14 cellular contexts compared by ENCODE assay signal in genomic region chr6:89084542-89084941, GRCh38. TPM values are rescaled to one million over a fixed set of nuclear protein-coding genes. Genes with fewer than 3 reads are reported as not detected.
DNase-seq lines count a peak whose midpoint lies in the region; ATAC-seq, FAIRE-seq and TF ChIP-seq lines count a peak whose summit lies in the region.
"Had no signal": no experiment of that assay in that cellular context is flagged by ENCODE, and none has a peak within 500 bp of the region (broad histone marks: within the 10 kb centered on the region; RNA-seq: fewer than 3 reads in every experiment).

No MANE protein-coding gene starts in this region.

- H4K5ac ChIP-seq in H9 (ENCODE audit: insufficient read length, low read depth, low read length): no peak overlapping the region

- CTCF ChIA-PET in A549 (lab: Yijun Ruan, JAX) (interaction anchor here (2.9 kb wide), 1 partner anchor 102 kb away, joined by 16 read pairs; no protein-coding TSS in a partner anchor), K562 (lab: Yijun Ruan, JAX; ENCODE audit: low intra/inter-chr PET ratio) (no interaction called here)

- no peak for FAIRE-seq in A549 (lab: Jason Lieb, UNC)
- FAIRE-seq in K562 (lab: Jason Lieb, UNC): no peak
- FAIRE-seq: colon had no signal

- peak overlapping the region in 1 of 2 experiments; percentile 41; a peak in 3 of 5 replicates for H3K4me3 Mint-ChIP-seq in H9
- peak overlapping the region; percentile 10 to 99 (median 74) for H3K4me3 Mint-ChIP-seq in naive thymus-derived CD8-positive, alpha-beta T cell
- H3K4me3 Mint-ChIP-seq in stimulated activated memory B cell treated with anti-CD40 and anti-IgM and Interleukin-4, amounts not matched to agents 10 μg/mL and 1 μg/mL and 100 μg/mL, for 72 hours: no peak overlapping the region

- H3K27me3 ChIP-seq in H9 (ENCODE audit: insufficient read depth, low read length) (no peaks in the 10 kb centered on the region), K562 (ENCODE audit: control insufficient read depth in 2 of 2, insufficient read depth in 2 of 2, low read length in 2 of 2) (no peaks in the 10 kb centered on the region)
- H3K27me3 ChIP-seq: BLaER1 treated with 17β-estradiol and CSF1 and Interleukin-3, amounts not matched to agents 10 nM and 100 nM; foreskin keratinocyte had no signal

- no peak for TF ChIP-seq RAD21 in A549 (conservative IDR thresholded peaks at IDR 0.05 in 1 of 2, IDR thresholded peaks at IDR 0.05 in 1 of 2)
- no peak for TF ChIP-seq RAD21 in K562 (CRISPR knock-in tag; conservative IDR thresholded peaks at IDR 0.05 in 1 of 2, IDR thresholded peaks at IDR 0.05 in 1 of 2)

- TF ChIP-seq CTCF in A549 (IDR thresholded peaks at IDR 0.05) (no peak), H9 (conservative IDR thresholded peaks at IDR 0.05) (no peak), K562 (IDR thresholded peaks at IDR 0.05 in 2 of 3, conservative IDR thresholded peaks at IDR 0.05 in 1 of 3; ENCODE audit: insufficient read depth in 2 of 3, low read depth in 1 of 3, low read length in 3 of 3) (no peak)

- no peak overlapping the region for H2BK15ac ChIP-seq in H9 (ENCODE audit: low read depth, low read length)

- peak overlapping the region; percentile 21; the same call in 2 of the 3 replicates for H3K4me3 ChIP-seq in A549
- H3K4me3 ChIP-seq in K562: no peak overlapping the region

- H3K27me3 Mint-ChIP-seq in H9 (ENCODE audit: low read depth): no peaks in the 10 kb centered on the region; the same call in 1 of the 2 replicates
- no peaks in the 10 kb centered on the region for H3K27me3 Mint-ChIP-seq in naive thymus-derived CD8-positive, alpha-beta T cell
- H3K27me3 Mint-ChIP-seq in stimulated activated memory B cell treated with anti-CD40 and anti-IgM and Interleukin-4, amounts not matched to agents 10 μg/mL and 1 μg/mL and 100 μg/mL, for 72 hours: no peaks in the 10 kb centered on the region

- peaks cover 25% of the 10 kb centered on the region for H3K4me1 ChIP-seq in A549
- peaks cover 12% of the 10 kb centered on the region; the same call in 1 of the 2 replicates for H3K4me1 ChIP-seq in H9 (ENCODE audit: insufficient read depth, low read length)
- peaks cover 10 to 16% of the 10 kb centered on the region in 2 experiments; a peak in 4 of 5 replicates for H3K4me1 ChIP-seq in K562 (replicated peaks in 1 of 2; ENCODE audit: control insufficient read depth in 2 of 2, insufficient read depth in 2 of 2, low read length in 2 of 2)

- peak overlapping the region in 1 of 3 experiments; percentile 73; a peak in 2 of 7 replicates for H3K27ac Mint-ChIP-seq in H9
- peak overlapping the region; percentile 54 to 99 (median 76) for H3K27ac Mint-ChIP-seq in naive thymus-derived CD8-positive, alpha-beta T cell
- no peak overlapping the region for H3K27ac Mint-ChIP-seq in stimulated activated memory B cell treated with anti-CD40 and anti-IgM and Interleukin-4, amounts not matched to agents 10 μg/mL and 1 μg/mL and 100 μg/mL, for 72 hours

- H2BK12ac ChIP-seq in H9 (ENCODE audit: insufficient read length, low read depth, low read length): no peak overlapping the region

- H3K9ac ChIP-seq in H9 (ENCODE audit: extremely low read depth, insufficient read length, low read length) (no peak overlapping the region), K562 (ENCODE audit: insufficient read depth in 1 of 2, low read depth in 2 of 2, low read length in 2 of 2) (no peak overlapping the region)

- H2BK5ac ChIP-seq in H9 (ENCODE audit: insufficient read length, low read length): no peak overlapping the region

- TF ChIP-seq EP300 in A549 (IDR thresholded peaks at IDR 0.05) (no peak), K562 (IDR thresholded peaks at IDR 0.05; ENCODE audit: low read length) (no peak)

- H3K18ac ChIP-seq in H9 (ENCODE audit: insufficient read length, low read depth, low read length): no peak overlapping the region

- no peak for TF ChIP-seq POLR2A in A549 (IDR thresholded peaks at IDR 0.05; ENCODE audit: low read length)
- TF ChIP-seq POLR2A in K562 (conservative IDR thresholded peaks at IDR 0.05): no peak

- no TSS peak for BruUV-seq in K562 (replicated peaks; lab: Mats Ljungman, UMichigan)

- no peak overlapping the region for H2AK5ac ChIP-seq in H9 (ENCODE audit: insufficient read length, low read length)

- H3K9me3 Mint-ChIP-seq in H9: no peaks in the 10 kb centered on the region
- H3K9me3 Mint-ChIP-seq in naive thymus-derived CD8-positive, alpha-beta T cell: no peaks in the 10 kb centered on the region
- H3K9me3 Mint-ChIP-seq in stimulated activated memory B cell treated with anti-CD40 and anti-IgM and Interleukin-4, amounts not matched to agents 10 μg/mL and 1 μg/mL and 100 μg/mL, for 72 hours: no peaks in the 10 kb centered on the region

- no peak overlapping the region for H3K4ac ChIP-seq in H9 (ENCODE audit: low read depth, low read length)

- H3K27ac ChIP-seq in A549 (peak overlapping the region in 1 of 2 experiments; percentile 12; a peak in 1 of 6 replicates), H9 (ENCODE audit: insufficient read length, low read depth, low read length) (no peak overlapping the region), K562 (ENCODE audit: extremely low read depth, low read depth, low read length) (no peak overlapping the region)
- H3K27ac ChIP-seq: BLaER1 treated with 17β-estradiol and CSF1 and Interleukin-3, amounts not matched to agents 10 nM and 100 nM; foreskin keratinocyte had no signal

- no peak overlapping the region for H3T11ph ChIP-seq in H9 (ENCODE audit: low read length)

- DNase-seq in A549 (ENCODE audit: low read depth in 1 of 2, low spot score in 1 of 2) (no peak), H9 (no peak), K562 (ENCODE audit: extremely low read depth in 1 of 4, low spot score in 3 of 4) (no peak), NCI-H187 treated with DMSO at 0.1 percent for 48 hours (lab: John Stamatoyannopoulos, UW) (no peak)
- peak in 1 of 10 donors; percentile 10 for DNase-seq in naive thymus-derived CD8-positive, alpha-beta T cell
- DNase-seq: GF-D8, NCI-H2029 treated with DMSO at 0.1 percent for 48 hours had no signal

- no peak overlapping the region for H3K23ac ChIP-seq in H9 (ENCODE audit: insufficient read length, low read depth, low read length)

- H2BK120ac ChIP-seq in H9 (ENCODE audit: low read depth, low read length, poor library complexity, severe bottlenecking): no peak overlapping the region

- H2BK20ac ChIP-seq in H9 (ENCODE audit: low read depth, low read length, poor library complexity, severe bottlenecking): no peak overlapping the region

- peak overlapping the region; percentile 89 for H3K4me2 ChIP-seq in A549
- H3K4me2 ChIP-seq in H9 (ENCODE audit: insufficient read depth, insufficient read length, low read length): peak overlapping the region; percentile 40
- no peak overlapping the region for H3K4me2 ChIP-seq in K562 (ENCODE audit: insufficient read depth, low read length)

- H4K20me1 ChIP-seq in H9 (ENCODE audit: control insufficient read depth, insufficient read depth, insufficient read length) (no peaks in the 10 kb centered on the region), K562 (replicated peaks; ENCODE audit: control insufficient read depth, insufficient read depth, low read length) (no peaks in the 10 kb centered on the region)

- POLR2A ChIA-PET in A549 (lab: Yijun Ruan, JAX): interaction anchor here (1.5 to 7.8 kb wide), 2 partner anchors 49 to 102 kb away, joined by 4 to 113 read pairs; no protein-coding TSS in a partner anchor
- POLR2A ChIA-PET in K562 (lab: Yijun Ruan, JAX): interaction anchor here (0.6 to 2.0 kb wide), 6 partner anchors 10 to 287 kb away, joined by 3 to 9 read pairs (median 3); no protein-coding TSS in a partner anchor
- POLR2A ChIA-PET in naive thymus-derived CD8-positive, alpha-beta T cell (lab: Charles Lee): interaction anchor here (1.1 to 2.6 kb wide), 3 partner anchors 32 to 73 kb away, joined by 3 to 14 read pairs (median 6); partner anchors contain the start of gene PM20D2

- H3K79me2 ChIP-seq in H9 (ENCODE audit: insufficient read depth, low read length) (peaks cover 8% of the 10 kb centered on the region; the same call in 1 of the 2 replicates), K562 (ENCODE audit: control insufficient read depth, insufficient read depth, low read length) (peaks cover 21% of the 10 kb centered on the region)

- H3K36me3 Mint-ChIP-seq in H9 (ENCODE audit: insufficient read depth in 1 of 3, low read depth in 3 of 3): peaks cover 11 to 34% (median 21%) of the 10 kb centered on the region in 3 experiments; a peak in 6 of 7 replicates
- H3K36me3 Mint-ChIP-seq in naive thymus-derived CD8-positive, alpha-beta T cell: peaks cover 17 to 54% (median 36%) of the 10 kb centered on the region in 3 donors
- peaks cover 50% of the 10 kb centered on the region for H3K36me3 Mint-ChIP-seq in stimulated activated memory B cell treated with anti-CD40 and anti-IgM and Interleukin-4, amounts not matched to agents 10 μg/mL and 1 μg/mL and 100 μg/mL, for 72 hours

- H3K9me3 ChIP-seq in A549 (no peaks in the 10 kb centered on the region), H9 (ENCODE audit: control insufficient read depth, low read depth, low read length) (no peaks in the 10 kb centered on the region), K562 (replicated peaks; ENCODE audit: control insufficient read depth, insufficient read depth, low read depth, low read length) (no peaks in the 10 kb centered on the region)
- H3K9me3 ChIP-seq: BLaER1 treated with 17β-estradiol and CSF1 and Interleukin-3, amounts not matched to agents 10 nM and 100 nM had no signal

- no peaks in the 10 kb centered on the region for H3K9me1 ChIP-seq in K562 (ENCODE audit: control insufficient read depth, insufficient read depth, low read length)

- peaks cover 34 to 35% of the 10 kb centered on the region in 2 experiments for H3K4me1 Mint-ChIP-seq in H9
- H3K4me1 Mint-ChIP-seq in naive thymus-derived CD8-positive, alpha-beta T cell: peaks cover 31 to 62% (median 56%) of the 10 kb centered on the region in 4 donors
- H3K4me1 Mint-ChIP-seq in stimulated activated memory B cell treated with anti-CD40 and anti-IgM and Interleukin-4, amounts not matched to agents 10 μg/mL and 1 μg/mL and 100 μg/mL, for 72 hours: peaks cover 57% of the 10 kb centered on the region

- H2AFZ ChIP-seq in H9 (ENCODE audit: low read length): no peak overlapping the region
- no peak overlapping the region for H2AFZ ChIP-seq in K562 (ENCODE audit: low read depth, low read length)

- H3K36me3 ChIP-seq in K562 (ENCODE audit: control insufficient read depth, insufficient read depth, low read length): peaks cover 15% of the 10 kb centered on the region; the same call in 2 of the 3 replicates

- intact Hi-C loops in K562 (cut with micrococcal nuclease): loop anchor here (5.0 kb wide), 1 partner anchor 82 kb away; no protein-coding TSS in a partner anchor

- in situ Hi-C loops in K562 (cut with MboI): no loop called here

- no peak overlapping the region for H4K91ac ChIP-seq in H9 (ENCODE audit: insufficient read length, low read depth, low read length)

- no peak overlapping the region for H3K14ac ChIP-seq in H9 (ENCODE audit: insufficient read depth, low read length)

- H3K23me2 ChIP-seq in H9 (ENCODE audit: insufficient read length, low read depth, low read length, poor library complexity, severe bottlenecking): peaks cover 13% of the 10 kb centered on the region

- ATAC-seq in A549 (no peak), K562 (no peak), GM19452 (IDR thresholded peaks at IDR 0.05; ENCODE audit: unreplicated experiment) (no peak), HG03175 (IDR thresholded peaks at IDR 0.05; ENCODE audit: unreplicated experiment) (no peak)
- no peak for ATAC-seq in naive thymus-derived CD8-positive, alpha-beta T cell
- ATAC-seq in stimulated activated memory B cell treated with anti-CD40 and anti-IgM and Interleukin-4, amounts not matched to agents 10 μg/mL and 1 μg/mL and 100 μg/mL, for 72 hours: no peak
- ATAC-seq: foreskin keratinocyte had no signal

- no peak overlapping the region for H4K8ac ChIP-seq in H9 (replicated peaks; ENCODE audit: insufficient read length, low read depth, low read length)

- H3K56ac ChIP-seq in H9 (ENCODE audit: insufficient read length, low read depth, low read length): no peak overlapping the region

- no peaks in the 10 kb centered on the region for H3K79me1 ChIP-seq in H9 (ENCODE audit: insufficient read depth, low read depth, low read length, poor library complexity, severe bottlenecking)

RNA-seq across cellular contexts. Expression of gene PNRC1, which starts 4.0 kb away (rescaled TPM):
- 27.2 and 28.3 TPM in 2 replicates for polyA plus RNA-seq in A549 (2011; rRNA removed)
- polyA plus RNA-seq in A549 (2012; cell fraction: cytosol; rRNA removed): 6.1 and 8.8 TPM in 2 replicates
- 7.5 and 12.5 TPM in 2 replicates for polyA plus RNA-seq in A549 (2012; cell fraction: nucleus; rRNA removed)
- 25.6 to 38.2 TPM (median 37.8 TPM) in 3 replicates for polyA plus RNA-seq in A549 (2017; fragmentation: RNase III; extraction: RNeasy Plus Mini Kit Qiagen cat#74134 plus additional on column Dnase treatment)
- polyA minus RNA-seq in A549 (2011; rRNA and poly(A)+ RNA removed): 16.0 and 26.3 TPM in 2 replicates
- 56.7 and 57.4 TPM in 2 replicates for total RNA-seq in H9 (2021)
- 9.7 and 21.6 TPM in 2 replicates for total RNA-seq in K562 (2011; cell fraction: chromatin; rRNA removed; ENCODE audit: low replicate concordance)
- total RNA-seq in K562 (2011; cell fraction: nucleolus; rRNA removed): 8.5 and 8.7 TPM in 2 replicates
- 14.9 and 27.6 TPM in 2 replicates for total RNA-seq in K562 (2011; cell fraction: nucleoplasm; rRNA removed)
- total RNA-seq in K562 (2014; rRNA removed): 5.4 and 6.3 TPM in 2 replicates
- total RNA-seq in K562 (2014; rRNA removed; fragmentation: Illumina TruSeq; extraction: Trizol): 7.4 and 8.1 TPM in 2 replicates
- 5.9 and 6.6 TPM in 2 replicates for total RNA-seq in K562 (2015; rRNA removed; fragmentation: Illumina TruSeq; extraction: Trizol)
- 10.3 and 10.8 TPM in 2 replicates for total RNA-seq in K562 (2021)
- 7.7 and 9.6 TPM in 2 replicates for polyA plus RNA-seq in K562 (2011; rRNA removed)
- 2.0 and 4.8 TPM in 2 replicates for polyA plus RNA-seq in K562 (2011; cell fraction: cytosol; rRNA removed)
- polyA plus RNA-seq in K562 (2011; cell fraction: nucleus; rRNA removed): 6.6 and 11.5 TPM in 2 replicates
- polyA plus RNA-seq in K562 (2012): 8.5 and 17.0 TPM in 2 replicates
- polyA plus RNA-seq in K562 (2014; fragmentation: Illumina TruSeq; extraction: Trizol): 6.5 and 6.6 TPM in 2 replicates
- 1 to 10 TPM; 1.2 to 1.8 TPM for polyA plus RNA-seq in K562 (2014; fragmentation: Nextera tagmentation; extraction: Ambion mirVana)
- 2.5 and 4.0 TPM in 2 replicates for polyA plus RNA-seq in K562 (2014; rRNA removed)
- 6.5 and 11.2 TPM in 2 replicates for polyA minus RNA-seq in K562 (2011; rRNA and poly(A)+ RNA removed)
- polyA minus RNA-seq in K562 (2011; cell fraction: cytosol; rRNA and poly(A)+ RNA removed): 9.5 and 9.6 TPM in 2 replicates
- polyA minus RNA-seq in K562 (2011; cell fraction: nucleus; rRNA and poly(A)+ RNA removed): 5.5 and 14.7 TPM in 2 replicates
- 100 to 1,000 TPM; 645 to 699 TPM for total RNA-seq in naive thymus-derived CD8-positive, alpha-beta T cell
- polyA plus RNA-seq in naive thymus-derived CD8-positive, alpha-beta T cell: 100 to 1,000 TPM; 561 to 737 (median 604) TPM

RNA-seq across cellular contexts. Expression of gene SRSF12, which starts 33.3 kb away (rescaled TPM):
- 1.9 and 2.7 TPM in 2 replicates for polyA plus RNA-seq in A549 (2011; rRNA removed)
- polyA plus RNA-seq in A549 (2012; cell fraction: cytosol; rRNA removed): 0.75 and 1.0 TPM in 2 replicates
- 0.44 and 0.53 TPM in 2 replicates for polyA plus RNA-seq in A549 (2012; cell fraction: nucleus; rRNA removed)
- polyA plus RNA-seq in A549 (2017; fragmentation: RNase III; extraction: RNeasy Plus Mini Kit Qiagen cat#74134 plus additional on column Dnase treatment): 0.98 to 1.5 TPM (median 1.3 TPM) in 3 replicates
- polyA minus RNA-seq in A549 (2011; rRNA and poly(A)+ RNA removed): 0.66 and 1.4 TPM in 2 replicates
- total RNA-seq in H9 (2021): 7.5 and 7.6 TPM in 2 replicates
- total RNA-seq in K562 (2011; cell fraction: chromatin; rRNA removed; ENCODE audit: low replicate concordance): not detected in 2 replicates
- not detected in 2 replicates for total RNA-seq in K562 (2011; cell fraction: nucleolus; rRNA removed)
- total RNA-seq in K562 (2011; cell fraction: nucleoplasm; rRNA removed): not detected in 2 replicates
- total RNA-seq in K562 (2014; rRNA removed): not detected in 2 replicates
- total RNA-seq in K562 (2014; rRNA removed; fragmentation: Illumina TruSeq; extraction: Trizol): not detected in 2 replicates
- not detected in 2 replicates for total RNA-seq in K562 (2015; rRNA removed; fragmentation: Illumina TruSeq; extraction: Trizol)
- not detected in 2 replicates for total RNA-seq in K562 (2021)
- not detected in 2 replicates for polyA plus RNA-seq in K562 (2011; rRNA removed)
- not detected in 2 replicates for polyA plus RNA-seq in K562 (2011; cell fraction: cytosol; rRNA removed)
- polyA plus RNA-seq in K562 (2011; cell fraction: nucleus; rRNA removed): not detected in 2 replicates
- not detected in 2 replicates for polyA plus RNA-seq in K562 (2012)
- polyA plus RNA-seq in K562 (2014; fragmentation: Illumina TruSeq; extraction: Trizol): not detected in 2 replicates
- not detected for polyA plus RNA-seq in K562 (2014; fragmentation: Nextera tagmentation; extraction: Ambion mirVana)
- polyA plus RNA-seq in K562 (2014; rRNA removed): not detected in 2 replicates
- polyA minus RNA-seq in K562 (2011; rRNA and poly(A)+ RNA removed): not detected in 2 replicates
- not detected in 2 replicates for polyA minus RNA-seq in K562 (2011; cell fraction: cytosol; rRNA and poly(A)+ RNA removed)
- polyA minus RNA-seq in K562 (2011; cell fraction: nucleus; rRNA and poly(A)+ RNA removed): not detected in 2 replicates
- total RNA-seq in naive thymus-derived CD8-positive, alpha-beta T cell: not detected
- polyA plus RNA-seq in naive thymus-derived CD8-positive, alpha-beta T cell: under 1 TPM in 2 of 3 donors, not detected in 1; 0.05 to 0.20 TPM
- total RNA-seq: T-helper 2 cell treated with Interferon-gamma antibody and Interleukin-4, amounts not matched to agents 100 ng/mL and 5 ng/mL, for 36 hours had no signal

Comparison
In these comparisons a context has a peak if more than half of its experiments do, and no peak if none do; other contexts are left out.
1. RNA of gene PNRC1, which starts 4.0 kb away (total RNA-seq): 645 to 699 TPM in naive thymus-derived CD8-positive, alpha-beta T cell; 56.7 to 57.4 TPM in H9 and 5.4 to 27.6 TPM in K562; every median in the first group is over 10 times any median in the second.